1 cellular context compared by ENCODE assay signal in the genomic region with DNA sequence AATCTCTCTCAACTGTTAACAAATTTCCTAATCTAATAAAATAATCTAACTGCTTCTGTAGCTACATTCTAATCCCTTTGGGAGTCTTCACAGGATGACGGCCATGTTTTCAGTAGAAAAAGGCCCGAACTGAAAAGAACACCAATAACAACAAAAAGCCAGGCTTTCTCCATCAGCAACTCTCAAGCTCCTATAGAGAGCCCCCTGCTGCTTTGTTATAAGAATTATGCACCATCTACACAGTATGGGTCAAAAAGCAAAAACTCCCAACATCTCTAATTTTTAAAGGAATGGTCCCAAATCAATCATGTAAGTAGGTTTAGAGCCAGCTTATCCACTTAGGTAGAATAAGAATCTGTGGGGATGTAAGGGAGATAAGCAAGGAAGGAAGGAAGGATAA.
A peak's percentile ranks its signal among the peaks of the same experiment; 100 is the strongest.
TF ChIP-seq lines count a peak whose summit lies in the region.

No MANE protein-coding gene starts in this region.

TF ChIP-seq in H1, 55 proteins besides CTCF, POLR2A, EP300 and RAD21:
- TF ChIP-seq RBBP5 (IDR thresholded peaks at IDR 0.05; ENCODE audit: borderline replicate concordance, low read depth, low read length) (no peak), YY1 (IDR thresholded peaks at IDR 0.05; ENCODE audit: low read depth, low read length) (peak; percentile 10; the same call in 1 of the 2 replicates)
